21 cellular contexts compared by ENCODE assay signal in the genomic region with DNA sequence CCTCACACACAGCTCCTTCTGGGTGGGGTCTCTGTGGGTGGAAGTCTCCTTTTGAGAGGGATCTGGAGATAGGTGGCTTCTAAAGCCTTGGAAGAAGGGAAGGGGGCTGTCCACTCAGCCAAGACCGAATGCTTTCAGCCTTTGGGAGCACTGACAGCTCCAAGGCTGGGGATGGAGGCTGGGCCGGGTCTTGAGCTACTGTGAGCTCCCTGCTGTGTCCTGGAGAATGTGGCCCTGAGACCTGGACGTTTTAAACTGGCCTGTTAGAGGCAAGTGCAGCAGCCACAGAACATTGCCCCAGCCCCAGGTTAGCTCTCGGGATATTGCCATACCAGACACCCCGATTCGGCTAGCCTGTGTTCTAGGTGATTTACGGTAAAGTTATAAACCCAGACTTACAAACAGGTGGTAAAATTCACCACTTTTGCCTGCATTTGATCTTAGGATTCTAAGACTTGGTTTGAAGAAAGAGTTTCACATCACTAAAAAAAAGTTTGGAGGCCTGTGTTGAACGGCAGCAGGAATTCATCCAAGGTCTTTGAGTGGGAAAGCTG.
A peak's percentile ranks its signal among the peaks of the same experiment; 100 is the strongest.
DNase-seq lines count a peak whose midpoint lies in the region; ATAC-seq, FAIRE-seq and TF ChIP-seq lines count a peak whose summit lies in the region.
"Had no signal": no experiment of that assay in that cellular context is flagged by ENCODE, and none has a peak within 500 bp of the region (broad histone marks: within the 10 kb centered on the region; RNA-seq: fewer than 3 reads in every experiment).

No MANE protein-coding gene starts in this region.

- DNase-seq in body of pancreas (no peak), kidney (no peak), pancreas (peak in 1 of 6 donors; percentile 31), aorta (peak; percentile 18 to 53), AML-193 (lab: John Stamatoyannopoulos, UW) (no peak)
- DNase-seq: COR-L47, DMS79, KBM-7, MM.1S, NCI-H1092 treated with DMSO at 0.1 percent for 48 hours, NCI-H1436 treated with DMSO at 0.1 percent for 48 hours, NCI-H2029 treated with DMSO at 0.1 percent for 48 hours, NCI-H226, NCI-H526, OCI-M1, Right ventricle myocardium superior had no signal

- WGBS in body of pancreas, 2 donors: 76 to 87% methylated on average over 5 to 8 of the region's 8 CpGs
- 66 to 71% methylated on average over 8 of the region's 8 CpGs for WGBS in pancreas, 2 donors
- WGBS in aorta, 2 donors: 80 to 81% methylated on average over 8 of the region's 8 CpGs

- H3K27me3 ChIP-seq in body of pancreas (no peaks in the 10 kb centered on the region), pancreas (no peaks in the 10 kb centered on the region), aorta (ENCODE audit: control insufficient read depth in 1 of 2, insufficient read depth in 2 of 2, low read length in 1 of 2) (no peaks in the 10 kb centered on the region)
- H3K27me3 ChIP-seq: BLaER1 had no signal

- FAIRE-seq in kidney (lab: Jason Lieb, UNC) (no peak), pancreas (lab: Jason Lieb, UNC) (no peak)
- FAIRE-seq: GM19239, H54 had no signal

- H3K9me3 ChIP-seq in body of pancreas: no peaks in the 10 kb centered on the region
- no peaks in the 10 kb centered on the region for H3K9me3 ChIP-seq in kidney (ENCODE audit: control insufficient read depth in 1 of 2, low read length in 2 of 2)
- no peaks in the 10 kb centered on the region for H3K9me3 ChIP-seq in pancreas
- no peaks in the 10 kb centered on the region for H3K9me3 ChIP-seq in aorta (ENCODE audit: control insufficient read depth, low read length)
- H3K9me3 ChIP-seq: BLaER1 had no signal

- intact Hi-C loops in body of pancreas (cut with DNase I): no loop called here
- intact Hi-C loops in kidney (cut with DNase I): no loop called here
- intact Hi-C loops in pancreas (cut with DNase I): no loop called here
- intact Hi-C loops in aorta (cut with DNase I): no loop called here

- H3K36me3 ChIP-seq in body of pancreas (replicated peaks in 1 of 2; ENCODE audit: insufficient read depth in 1 of 2, low read depth in 2 of 2) (no peaks in the 10 kb centered on the region), kidney (ENCODE audit: control insufficient read depth in 1 of 2, insufficient read depth in 2 of 2, low read length in 2 of 2) (no peaks in the 10 kb centered on the region), pancreas (no peaks in the 10 kb centered on the region), aorta (ENCODE audit: control insufficient read depth in 1 of 2, insufficient read depth in 2 of 2, low read length in 1 of 2) (peaks cover 0 to 2% of the 10 kb centered on the region in 2 donors)
- H3K36me3 ChIP-seq: BLaER1 had no signal

- H3K27ac ChIP-seq in body of pancreas (peak overlapping the region; percentile 63 to 82 (median 72)), kidney (ENCODE audit: low read depth in 2 of 2, low read length in 2 of 2) (no peak overlapping the region), pancreas (peak overlapping the region in 3 of 4 donors; percentile 16 to 55 (median 46)), aorta (ENCODE audit: low read depth in 1 of 2, low read length in 2 of 2) (no peak overlapping the region)
- H3K27ac ChIP-seq: BLaER1 had no signal

- ATAC-seq in body of pancreas (no peak), pancreas (no peak), aorta (ENCODE audit: low FRiP score) (no peak), HG03196 (IDR thresholded peaks at IDR 0.05; ENCODE audit: unreplicated experiment) (no peak), HG02623 (IDR thresholded peaks at IDR 0.05; ENCODE audit: unreplicated experiment) (no peak)

- H3K4me3 ChIP-seq in body of pancreas: no peak overlapping the region
- H3K4me3 ChIP-seq in kidney (ENCODE audit: low read length in 2 of 2): peak overlapping the region; percentile 27 to 36
- peak overlapping the region in 1 of 4 donors; percentile 25 for H3K4me3 ChIP-seq in pancreas
- H3K4me3 ChIP-seq in aorta (ENCODE audit: low read length in 2 of 2): no peak overlapping the region
- H3K4me3 ChIP-seq: BLaER1 had no signal

- H3K4me1 ChIP-seq in body of pancreas (peaks cover 23% of the 10 kb centered on the region), kidney (ENCODE audit: control insufficient read depth in 1 of 2, insufficient read depth in 1 of 2, low read depth in 1 of 2, low read length in 2 of 2) (no peaks in the 10 kb centered on the region), pancreas (peaks cover 0 to 8% (median 5%) of the 10 kb centered on the region in 3 donors), aorta (ENCODE audit: control insufficient read depth in 1 of 2, insufficient read depth in 2 of 2, low read length in 2 of 2) (no peaks in the 10 kb centered on the region)

- H3K9ac ChIP-seq in kidney (ENCODE audit: low read length in 2 of 2): peak overlapping the region in 1 of 2 donors; percentile 20
- H3K9ac ChIP-seq: BLaER1 had no signal

- TF ChIP-seq CTCF in body of pancreas (IDR thresholded peaks at IDR 0.05): no peak
- no peak for TF ChIP-seq CTCF in kidney (IDR thresholded peaks at IDR 0.05; ENCODE audit: borderline replicate concordance, extremely low read depth, insufficient read depth)
- TF ChIP-seq CTCF in pancreas (IDR thresholded peaks at IDR 0.05): no peak

- TF ChIP-seq POLR2A in body of pancreas (IDR thresholded peaks at IDR 0.05): no peak

Comparison
In these comparisons a context has a peak if more than half of its experiments do, and no peak if none do; other contexts are left out.
1. DNase-seq: peak in aorta (2 of 2); none in body of pancreas (0 of 4), kidney (single experiment) and AML-193 (0 of 2).
2. H3K27ac ChIP-seq: peak in body of pancreas (4 of 4) and pancreas (3 of 4); none in kidney (0 of 2) and aorta (0 of 2).
3. H3K4me3 ChIP-seq: peak in kidney (2 of 2); none in body of pancreas (0 of 2) and aorta (0 of 2).